In the genomic region with DNA sequence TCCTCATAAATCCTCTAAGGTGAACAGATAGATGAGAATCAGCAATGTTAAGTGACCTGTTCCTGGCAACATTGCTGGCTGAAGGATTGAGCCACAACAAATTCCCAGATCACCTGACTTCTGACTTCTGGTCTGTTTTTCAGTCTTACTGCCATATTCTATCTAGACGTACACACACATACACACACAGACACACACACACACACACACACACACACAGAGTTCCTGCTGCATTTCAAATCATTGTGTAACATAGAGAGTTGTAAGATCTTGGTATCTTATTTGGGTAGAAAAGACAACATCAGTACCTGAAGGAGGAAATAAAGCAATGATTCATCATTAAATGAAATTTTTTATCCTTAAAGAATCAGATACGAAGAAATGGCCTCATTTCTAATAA, we compare ENCODE assay signal across 20 cellular contexts.
"Had no signal": no experiment of that assay in that cellular context is flagged by ENCODE, and none has a peak within 500 bp of the region (broad histone marks: within the 10 kb centered on the region; RNA-seq: fewer than 3 reads in every experiment).

No MANE protein-coding gene starts in this region.

- H3K4me3 Mint-ChIP-seq: IgD-negative memory B cell had no signal

- H3K36me3 Mint-ChIP-seq: IgD-negative memory B cell had no signal

- H3K4me3 ChIP-seq: K562 had no signal

- H3K27ac Mint-ChIP-seq: IgD-negative memory B cell had no signal

- H3K27ac ChIP-seq: HL-60, KMS-11 had no signal

- DNase-seq: Kasumi-1, MM.1S, NCI-H1092 treated with DMSO at 0.1 percent for 48 hours, NCI-H1436, NCI-H187, NCI-H2029, NCI-H2081 treated with DMSO at 0.1 percent for 48 hours, NCI-H2171, NCI-H226, NCI-H446, NCI-H510A, NCI-H524 treated with DMSO at 0.1 percent for 48 hours, NCI-H69, NCI-H774, Right ventricle myocardium superior, RPMI8226 had no signal

- H3K9me3 Mint-ChIP-seq: IgD-negative memory B cell had no signal

- ATAC-seq: K562 had no signal
